In genomic region chr3:39141211-39141995, GRCh38 we compare ENCODE assay signal across 9 cellular contexts. TPM values are rescaled to one million over a fixed set of nuclear protein-coding genes. Genes with fewer than 3 reads are reported as not detected.
A peak's percentile ranks its signal among the peaks of the same experiment; 100 is the strongest.
DNase-seq lines count a peak whose midpoint lies in the region; ATAC-seq and TF ChIP-seq lines count a peak whose summit lies in the region.
"Had no signal": no experiment of that assay in that cellular context is flagged by ENCODE, and none has a peak within 500 bp of the region (broad histone marks: within the 10 kb centered on the region; RNA-seq: fewer than 3 reads in every experiment).

No MANE protein-coding gene starts in this region.

- no peaks in the 10 kb centered on the region for H3K9me3 ChIP-seq in breast epithelium

- H3K27me3 Mint-ChIP-seq in activated naive CD8-positive, alpha-beta T cell, result no peaks in the 10 kb centered on the region
- H3K27me3 Mint-ChIP-seq in activated naive CD8-positive, alpha-beta T cell treated with anti-CD3 and anti-CD28 coated beads for 36 hours, result no peaks in the 10 kb centered on the region
- H3K27me3 Mint-ChIP-seq in memory B cell, result no peaks in the 10 kb centered on the region
- H3K27me3 Mint-ChIP-seq in activated T-helper 1 cell treated with anti-CD3 and anti-CD28 coated beads, Interleukin-12 subunit alpha, Interleukin-12 subunit beta, Interleukin-2, Interleukin-4 antibody, amounts not matched to agents 30 ng/mL and 10 ng/mL and 1 ng/mL, durations not matched to agents 14 hours and 24 hours and 36 hours (ENCODE audit: insufficient read depth), result no peaks in the 10 kb centered on the region

- no peak for DNase-seq in activated naive CD8-positive, alpha-beta T cell treated with anti-CD3 and anti-CD28 coated beads for 36 hours
- DNase-seq in breast epithelium (ENCODE audit: low spot score in 2 of 2) (peak; percentile 93 to 95), memory B cell (ENCODE audit: low spot score in 2 of 2) (no peak)
- no peak for DNase-seq in activated T-helper 1 cell treated with anti-CD3 and anti-CD28 coated beads, Interleukin-12 subunit alpha, Interleukin-12 subunit beta, Interleukin-2, Interleukin-4 antibody, amounts not matched to agents 30 ng/mL and 10 ng/mL and 1 ng/mL, durations not matched to agents 14 hours and 24 hours and 36 hours (ENCODE audit: low spot score)

- peak overlapping the region; percentile 92 to 94 for H3K27ac ChIP-seq in breast epithelium

- TF ChIP-seq CTCF in breast epithelium (IDR thresholded peaks at IDR 0.05), result no peak

- peak overlapping the region; percentile 70 for H3K27ac Mint-ChIP-seq in activated naive CD8-positive, alpha-beta T cell
- no peak overlapping the region for H3K27ac Mint-ChIP-seq in activated naive CD8-positive, alpha-beta T cell treated with anti-CD3 and anti-CD28 coated beads for 36 hours
- peak overlapping the region; percentile 88 for H3K27ac Mint-ChIP-seq in memory B cell
- H3K27ac Mint-ChIP-seq in activated T-helper 1 cell treated with anti-CD3 and anti-CD28 coated beads, Interleukin-12 subunit alpha, Interleukin-12 subunit beta, Interleukin-2, Interleukin-4 antibody, amounts not matched to agents 30 ng/mL and 10 ng/mL and 1 ng/mL, durations not matched to agents 14 hours and 24 hours and 36 hours, result no peak overlapping the region

- H3K4me1 ChIP-seq in breast epithelium, result peaks cover 7 to 44% of the 10 kb centered on the region in 2 donors

- no peaks in the 10 kb centered on the region for H3K27me3 ChIP-seq in breast epithelium

- ATAC-seq in memory B cell (ENCODE audit: low read depth) (peak; percentile 26), GM18519 (IDR thresholded peaks at IDR 0.05; ENCODE audit: low FRiP score, unreplicated experiment) (no peak), HG03442 (IDR thresholded peaks at IDR 0.05; ENCODE audit: unreplicated experiment) (no peak), GM19452 (IDR thresholded peaks at IDR 0.05; ENCODE audit: unreplicated experiment) (no peak)

- no peaks in the 10 kb centered on the region for H3K9me3 Mint-ChIP-seq in activated naive CD8-positive, alpha-beta T cell (ENCODE audit: low read depth)
- H3K9me3 Mint-ChIP-seq in activated naive CD8-positive, alpha-beta T cell treated with anti-CD3 and anti-CD28 coated beads for 36 hours, result no peaks in the 10 kb centered on the region
- no peaks in the 10 kb centered on the region for H3K9me3 Mint-ChIP-seq in memory B cell
- no peaks in the 10 kb centered on the region for H3K9me3 Mint-ChIP-seq in activated T-helper 1 cell treated with anti-CD3 and anti-CD28 coated beads, Interleukin-12 subunit alpha, Interleukin-12 subunit beta, Interleukin-2, Interleukin-4 antibody, amounts not matched to agents 30 ng/mL and 10 ng/mL and 1 ng/mL, durations not matched to agents 14 hours and 24 hours and 36 hours
- H3K9me3 Mint-ChIP-seq: neural crest cell had no signal

- H3K4me1 Mint-ChIP-seq in activated naive CD8-positive, alpha-beta T cell (ENCODE audit: low read depth), result peaks cover 40% of the 10 kb centered on the region
- peaks cover 26% of the 10 kb centered on the region for H3K4me1 Mint-ChIP-seq in activated naive CD8-positive, alpha-beta T cell treated with anti-CD3 and anti-CD28 coated beads for 36 hours
- H3K4me1 Mint-ChIP-seq in memory B cell, result peaks cover 28% of the 10 kb centered on the region
- H3K4me1 Mint-ChIP-seq in activated T-helper 1 cell treated with anti-CD3 and anti-CD28 coated beads, Interleukin-12 subunit alpha, Interleukin-12 subunit beta, Interleukin-2, Interleukin-4 antibody, amounts not matched to agents 30 ng/mL and 10 ng/mL and 1 ng/mL, durations not matched to agents 14 hours and 24 hours and 36 hours (ENCODE audit: low read depth), result peaks cover 40% of the 10 kb centered on the region

- intact Hi-C loops in breast epithelium (cut with DNase I; ENCODE audit: low total_unique reads), result no loop called here
- intact Hi-C loops in activated T-helper 1 cell treated with anti-CD3 and anti-CD28 coated beads, Interleukin-12 subunit alpha, Interleukin-12 subunit beta, Interleukin-2, Interleukin-4 antibody, amounts not matched to agents 30 ng/mL and 10 ng/mL and 1 ng/mL, durations not matched to agents 14 hours and 24 hours and 36 hours (cut with micrococcal nuclease), result no loop called here

- H3K36me3 ChIP-seq in breast epithelium, result peaks cover 14% of the 10 kb centered on the region

- no peak for TF ChIP-seq POLR2A in breast epithelium (IDR thresholded peaks at IDR 0.05)

- H3K4me3 ChIP-seq in breast epithelium, result peak overlapping the region in 1 of 3 donors; percentile 21

- H3K36me3 Mint-ChIP-seq in activated naive CD8-positive, alpha-beta T cell, result peaks cover 7% of the 10 kb centered on the region
- peaks cover 28% of the 10 kb centered on the region for H3K36me3 Mint-ChIP-seq in activated naive CD8-positive, alpha-beta T cell treated with anti-CD3 and anti-CD28 coated beads for 36 hours
- H3K36me3 Mint-ChIP-seq in memory B cell, result peaks cover 24% of the 10 kb centered on the region
- peaks cover 60% of the 10 kb centered on the region for H3K36me3 Mint-ChIP-seq in activated T-helper 1 cell treated with anti-CD3 and anti-CD28 coated beads, Interleukin-12 subunit alpha, Interleukin-12 subunit beta, Interleukin-2, Interleukin-4 antibody, amounts not matched to agents 30 ng/mL and 10 ng/mL and 1 ng/mL, durations not matched to agents 14 hours and 24 hours and 36 hours (ENCODE audit: low read depth)

- H3K4me3 Mint-ChIP-seq in activated naive CD8-positive, alpha-beta T cell, result peak overlapping the region; percentile 7
- no peak overlapping the region for H3K4me3 Mint-ChIP-seq in activated naive CD8-positive, alpha-beta T cell treated with anti-CD3 and anti-CD28 coated beads for 36 hours
- peak overlapping the region; percentile 46 for H3K4me3 Mint-ChIP-seq in memory B cell
- H3K4me3 Mint-ChIP-seq in activated T-helper 1 cell treated with anti-CD3 and anti-CD28 coated beads, Interleukin-12 subunit alpha, Interleukin-12 subunit beta, Interleukin-2, Interleukin-4 antibody, amounts not matched to agents 30 ng/mL and 10 ng/mL and 1 ng/mL, durations not matched to agents 14 hours and 24 hours and 36 hours, result no peak overlapping the region
- H3K4me3 Mint-ChIP-seq: neural crest cell had no signal

RNA-seq across cellular contexts. Expression of gene CSRNP1, which starts 12.0 kb away (rescaled TPM):
- 10 to 100 TPM; 53.4 to 54.8 TPM for total RNA-seq in activated naive CD8-positive, alpha-beta T cell treated with anti-CD3 and anti-CD28 coated beads for 36 hours
- 100 to 1,000 TPM in 1 of 3 donors, 10 to 100 TPM in 2; 30.2 to 112 (median 59.0) TPM for total RNA-seq in breast epithelium
- total RNA-seq in activated T-helper 1 cell treated with anti-CD3 and anti-CD28 coated beads, Interleukin-12 subunit alpha, Interleukin-12 subunit beta, Interleukin-2, Interleukin-4 antibody, amounts not matched to agents 30 ng/mL and 10 ng/mL and 1 ng/mL, durations not matched to agents 14 hours and 24 hours and 36 hours, result 33.4 and 34.3 TPM in 2 replicates

RNA-seq across cellular contexts. Expression of gene TTC21A, which starts 33.9 kb away (rescaled TPM):
- total RNA-seq in activated naive CD8-positive, alpha-beta T cell treated with anti-CD3 and anti-CD28 coated beads for 36 hours, result under 1 TPM; 0.42 to 0.78 TPM
- total RNA-seq in breast epithelium, result 10 to 100 TPM in 2 of 3 donors, 1 to 10 TPM in 1; 5.9 to 16.1 (median 13.1) TPM
- 0.83 and 1.0 TPM in 2 replicates for total RNA-seq in activated T-helper 1 cell treated with anti-CD3 and anti-CD28 coated beads, Interleukin-12 subunit alpha, Interleukin-12 subunit beta, Interleukin-2, Interleukin-4 antibody, amounts not matched to agents 30 ng/mL and 10 ng/mL and 1 ng/mL, durations not matched to agents 14 hours and 24 hours and 36 hours

RNA-seq across cellular contexts. Expression of gene GORASP1, which starts 34.0 kb away (rescaled TPM):
- 10 to 100 TPM; 11.5 to 11.9 TPM for total RNA-seq in activated naive CD8-positive, alpha-beta T cell treated with anti-CD3 and anti-CD28 coated beads for 36 hours
- total RNA-seq in breast epithelium, result 10 to 100 TPM; 58.2 to 98.8 (median 77.3) TPM
- 26.6 and 35.6 TPM in 2 replicates for total RNA-seq in activated T-helper 1 cell treated with anti-CD3 and anti-CD28 coated beads, Interleukin-12 subunit alpha, Interleukin-12 subunit beta, Interleukin-2, Interleukin-4 antibody, amounts not matched to agents 30 ng/mL and 10 ng/mL and 1 ng/mL, durations not matched to agents 14 hours and 24 hours and 36 hours

RNA-seq across cellular contexts. Expression of gene XIRP1, which starts 51.0 kb away (rescaled TPM):
- total RNA-seq in activated naive CD8-positive, alpha-beta T cell treated with anti-CD3 and anti-CD28 coated beads for 36 hours, result under 1 TPM; 0.66 to 0.91 TPM
- under 1 TPM in 1 of 3 donors, not detected in 2; 0.44 TPM for total RNA-seq in breast epithelium
- total RNA-seq in activated T-helper 1 cell treated with anti-CD3 and anti-CD28 coated beads, Interleukin-12 subunit alpha, Interleukin-12 subunit beta, Interleukin-2, Interleukin-4 antibody, amounts not matched to agents 30 ng/mL and 10 ng/mL and 1 ng/mL, durations not matched to agents 14 hours and 24 hours and 36 hours, result 2.4 and 3.0 TPM in 2 replicates
- total RNA-seq: neural crest cell had no signal

Comparison
In these comparisons a context has a peak if more than half of its experiments do, and no peak if none do; other contexts are left out.
1. H3K27ac Mint-ChIP-seq: peak in activated naive CD8-positive, alpha-beta T cell (single experiment) and memory B cell (single experiment); none in activated naive CD8-positive, alpha-beta T cell treated with anti-CD3 and anti-CD28 coated beads for 36 hours (single experiment) and activated T-helper 1 cell treated with anti-CD3 and anti-CD28 coated beads, Interleukin-12 subunit alpha, Interleukin-12 subunit beta, Interleukin-2, Interleukin-4 antibody, amounts not matched to agents 30 ng/mL and 10 ng/mL and 1 ng/mL, durations not matched to agents 14 hours and 24 hours and 36 hours (single experiment).
2. H3K4me3 Mint-ChIP-seq: peak in activated naive CD8-positive, alpha-beta T cell (single experiment) and memory B cell (single experiment); none in activated naive CD8-positive, alpha-beta T cell treated with anti-CD3 and anti-CD28 coated beads for 36 hours (single experiment) and activated T-helper 1 cell treated with anti-CD3 and anti-CD28 coated beads, Interleukin-12 subunit alpha, Interleukin-12 subunit beta, Interleukin-2, Interleukin-4 antibody, amounts not matched to agents 30 ng/mL and 10 ng/mL and 1 ng/mL, durations not matched to agents 14 hours and 24 hours and 36 hours (single experiment).
3. DNase-seq: peak in breast epithelium (2 of 2); none in activated naive CD8-positive, alpha-beta T cell treated with anti-CD3 and anti-CD28 coated beads for 36 hours (single experiment), memory B cell (0 of 2) and activated T-helper 1 cell treated with anti-CD3 and anti-CD28 coated beads, Interleukin-12 subunit alpha, Interleukin-12 subunit beta, Interleukin-2, Interleukin-4 antibody, amounts not matched to agents 30 ng/mL and 10 ng/mL and 1 ng/mL, durations not matched to agents 14 hours and 24 hours and 36 hours (single experiment).